In the genomic region with DNA sequence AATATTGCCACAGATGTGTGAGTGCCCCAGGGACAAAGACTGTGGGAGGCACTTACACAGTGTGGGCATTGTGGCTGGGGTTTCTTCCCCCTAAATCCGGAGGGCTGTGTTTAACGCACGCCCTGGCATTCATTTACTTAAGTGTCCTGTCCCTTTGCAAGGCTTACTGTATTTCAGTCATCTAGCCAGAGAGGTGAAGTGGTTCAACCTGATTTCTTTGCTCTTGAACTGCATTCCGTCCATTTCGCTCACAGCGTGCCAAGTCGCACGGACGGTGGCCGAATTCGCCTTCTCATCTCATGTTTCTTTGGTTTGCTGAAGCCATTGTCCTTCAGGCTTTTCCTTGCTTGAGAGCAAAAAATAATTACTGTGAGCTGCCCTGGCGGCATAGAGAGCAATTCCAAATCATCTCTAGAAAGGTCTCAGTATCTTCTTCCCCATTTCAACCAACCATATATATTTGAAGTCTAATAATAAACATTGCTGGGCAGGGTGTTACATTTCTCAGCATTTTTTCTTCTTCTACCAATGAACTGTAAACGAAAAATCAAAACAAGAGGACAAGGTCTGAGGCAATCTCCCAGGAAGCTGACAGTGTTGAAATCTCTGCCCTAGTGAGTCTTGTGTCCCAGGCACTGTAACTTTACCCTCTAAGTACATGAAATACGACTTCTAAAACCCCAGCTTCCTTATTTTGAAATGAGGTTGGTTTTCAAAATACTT, we compare ENCODE assay signal across 10 cellular contexts. TPM values are rescaled to one million over a fixed set of nuclear protein-coding genes. Genes with fewer than 3 reads are reported as not detected.
DNase-seq lines count a peak whose midpoint lies in the region; ATAC-seq and TF ChIP-seq lines count a peak whose summit lies in the region.
"Had no signal": no experiment of that assay in that cellular context is flagged by ENCODE, and none has a peak within 500 bp of the region (broad histone marks: within the 10 kb centered on the region; RNA-seq: fewer than 3 reads in every experiment).

No MANE protein-coding gene starts in this region.

- TF ChIP-seq CTCF in fibroblast of pulmonary artery (IDR thresholded peaks at IDR 0.05; ENCODE audit: low read length, missing control alignments) (no peak), psoas muscle (IDR thresholded peaks at IDR 0.05) (no peak)

- H3K9me3 Mint-ChIP-seq in activated CD4-positive, alpha-beta memory T cell treated with anti-CD3 and anti-CD28 coated beads for 36 hours = no peaks in the 10 kb centered on the region
- H3K9me3 Mint-ChIP-seq: brain had no signal

- H3K4me3 Mint-ChIP-seq in activated CD4-positive, alpha-beta memory T cell treated with anti-CD3 and anti-CD28 coated beads for 36 hours = no peak overlapping the region

- intact Hi-C loops in psoas muscle (cut with DNase I) = no loop called here
- intact Hi-C loops in activated CD4-positive, alpha-beta memory T cell treated with anti-CD3 and anti-CD28 coated beads for 36 hours (cut with micrococcal nuclease) = no loop called here

- H3K27ac Mint-ChIP-seq in activated CD4-positive, alpha-beta memory T cell treated with anti-CD3 and anti-CD28 coated beads for 36 hours = no peak overlapping the region

- peak; percentile 71 for DNase-seq in GM04504 (ENCODE audit: low read depth)
- peak; percentile 45 for DNase-seq in NCI-H69 (lab: John Stamatoyannopoulos, UW)
- DNase-seq in fibroblast of pulmonary artery (ENCODE audit: low read depth) = peak; percentile 71
- no peak for DNase-seq in psoas muscle
- DNase-seq in activated CD4-positive, alpha-beta memory T cell treated with anti-CD3 and anti-CD28 coated beads for 36 hours = no peak
- DNase-seq: SK-N-SH had no signal

- peaks cover 0 to 6% of the 10 kb centered on the region in 2 donors for H3K36me3 ChIP-seq in psoas muscle (ENCODE audit: insufficient read depth in 1 of 2, low read depth in 1 of 2)

- no peaks in the 10 kb centered on the region for H3K27me3 ChIP-seq in psoas muscle (ENCODE audit: insufficient read depth in 3 of 3, low read length in 2 of 3)

- POLR2A ChIA-PET in activated CD4-positive, alpha-beta memory T cell treated with anti-CD3 and anti-CD28 coated beads for 36 hours (lab: Charles Lee) = no interaction called here

- 44 to 84% (median 59%) methylated on average over 14 of the region's 14 CpGs for WGBS in psoas muscle, 3 donors

- H3K4me1 ChIP-seq in psoas muscle = peaks cover 59% of the 10 kb centered on the region

- H3K36me3 Mint-ChIP-seq in activated CD4-positive, alpha-beta memory T cell treated with anti-CD3 and anti-CD28 coated beads for 36 hours = peaks cover 75% of the 10 kb centered on the region
- H3K36me3 Mint-ChIP-seq: brain had no signal

- peak overlapping the region; percentile 90 for H3K27ac ChIP-seq in psoas muscle

- H3K27me3 Mint-ChIP-seq in activated CD4-positive, alpha-beta memory T cell treated with anti-CD3 and anti-CD28 coated beads for 36 hours = no peaks in the 10 kb centered on the region

- H3K9me3 ChIP-seq in psoas muscle = no peaks in the 10 kb centered on the region
- H3K9me3 ChIP-seq: SK-N-SH had no signal

- no peak overlapping the region for H3K4me3 ChIP-seq in fibroblast of pulmonary artery (replicated peaks; ENCODE audit: low read depth, low read length)
- peak overlapping the region; percentile 40 for H3K4me3 ChIP-seq in psoas muscle

- CTCF ChIA-PET in activated CD4-positive, alpha-beta memory T cell treated with anti-CD3 and anti-CD28 coated beads for 36 hours (lab: Charles Lee) = interaction anchor here (1.7 kb wide), 1 partner anchor 24 kb away, joined by 8 read pairs; no protein-coding TSS in a partner anchor

- ATAC-seq in psoas muscle = peak; percentile 77 to 89 (median 83)
- ATAC-seq in GM19397 (IDR thresholded peaks at IDR 0.05; ENCODE audit: unreplicated experiment) = no peak
- no peak for ATAC-seq in HG03469 (IDR thresholded peaks at IDR 0.05; ENCODE audit: unreplicated experiment)
- no peak for ATAC-seq in HG02981 (IDR thresholded peaks at IDR 0.05; ENCODE audit: unreplicated experiment)

- H3K4me1 Mint-ChIP-seq in activated CD4-positive, alpha-beta memory T cell treated with anti-CD3 and anti-CD28 coated beads for 36 hours (ENCODE audit: low read depth) = peaks cover 2% of the 10 kb centered on the region

RNA-seq across cellular contexts. Expression of gene SYTL3, which starts 16.9 kb away (rescaled TPM):
- 10 to 100 TPM in 2 of 4 donors, 1 to 10 TPM in 2; 1.9 to 17.3 (median 11.0) TPM for total RNA-seq in psoas muscle
- 1 to 10 TPM; 1.7 to 4.1 (median 2.2) TPM for polyA plus RNA-seq in psoas muscle
- total RNA-seq in activated CD4-positive, alpha-beta memory T cell treated with anti-CD3 and anti-CD28 coated beads for 36 hours = 100 to 1,000 TPM; 181 to 186 TPM

RNA-seq across cellular contexts. Expression of gene DYNLT1, which starts 22.3 kb away (rescaled TPM):
- 100 to 1,000 TPM; 112 to 146 (median 135) TPM for total RNA-seq in psoas muscle
- 100 to 1,000 TPM; 150 to 202 (median 177) TPM for polyA plus RNA-seq in psoas muscle
- total RNA-seq in activated CD4-positive, alpha-beta memory T cell treated with anti-CD3 and anti-CD28 coated beads for 36 hours = 100 to 1,000 TPM; 117 to 120 TPM

Comparison
In these comparisons a context has a peak if more than half of its experiments do, and no peak if none do; other contexts are left out.
1. DNase-seq: peak in GM04504 (single experiment), NCI-H69 (single experiment) and fibroblast of pulmonary artery (single experiment); none in psoas muscle (0 of 2) and activated CD4-positive, alpha-beta memory T cell treated with anti-CD3 and anti-CD28 coated beads for 36 hours (single experiment).
2. ATAC-seq: peak in psoas muscle (4 of 4); none in GM19397 (single experiment), HG03469 (single experiment) and HG02981 (single experiment).
3. RNA of gene SYTL3, which starts 16.9 kb away (total RNA-seq): 181 to 186 TPM in activated CD4-positive, alpha-beta memory T cell treated with anti-CD3 and anti-CD28 coated beads for 36 hours; 1.9 to 17.3 TPM in psoas muscle; every median in the first group is over 4 times any median in the second.